In genomic region chr4:55973650-55974049, GRCh38 we compare ENCODE assay signal across 16 cellular contexts. TPM values are rescaled to one million over a fixed set of nuclear protein-coding genes. Genes with fewer than 3 reads are reported as not detected.
DNase-seq lines count a peak whose midpoint lies in the region; ATAC-seq and TF ChIP-seq lines count a peak whose summit lies in the region.
"Had no signal": no experiment of that assay in that cellular context is flagged by ENCODE, and none has a peak within 500 bp of the region (broad histone marks: within the 10 kb centered on the region; RNA-seq: fewer than 3 reads in every experiment).

No MANE protein-coding gene starts in this region.

- H4K91ac ChIP-seq in H9 (ENCODE audit: insufficient read length, low read depth, low read length): no peak overlapping the region

- H2BK120ac ChIP-seq in H9 (ENCODE audit: low read depth, low read length, poor library complexity, severe bottlenecking): no peak overlapping the region

- no CpG with 5 or more reads among the region's 2 CpGs for WGBS in H9 (ENCODE audit: extremely low coverage, insufficient read length, low lambda C conversion rate)
- WGBS in iPS DF 6.9 (ENCODE audit: insufficient coverage, insufficient read length): no CpG with 5 or more reads among the region's 2 CpGs

- H3K9me3 Mint-ChIP-seq in H9 (no peaks in the 10 kb centered on the region), WTC11 (no peaks in the 10 kb centered on the region), nephron progenitor cell (no peaks in the 10 kb centered on the region)
- no peaks in the 10 kb centered on the region for H3K9me3 Mint-ChIP-seq in activated naive CD4-positive, alpha-beta T cell treated with anti-CD3 and anti-CD28 coated beads for 36 hours
- H3K9me3 Mint-ChIP-seq: CD14-positive monocyte; CD8-positive, alpha-beta T cell had no signal

- CTCF ChIA-PET in WTC11 (lab: Charles Lee): interaction anchor here (3.5 kb wide), 1 partner anchor 25 kb away, joined by 25 read pairs; the partner anchor contains the start of gene CEP135
- CTCF ChIA-PET in activated naive CD4-positive, alpha-beta T cell treated with anti-CD3 and anti-CD28 coated beads for 36 hours (lab: Charles Lee): no interaction called here

- no peak overlapping the region for H4K5ac ChIP-seq in H9 (ENCODE audit: insufficient read length, low read depth, low read length)

- H3K4me2 ChIP-seq in H9 (ENCODE audit: insufficient read depth, insufficient read length, low read length): no peak overlapping the region
- H3K4me2 ChIP-seq: A549, KMS-11 had no signal

- no peaks in the 10 kb centered on the region for H3K79me1 ChIP-seq in H9 (ENCODE audit: insufficient read depth, low read depth, low read length, poor library complexity, severe bottlenecking)

- no peaks in the 10 kb centered on the region for H3K36me3 ChIP-seq in iPS DF 6.9 (ENCODE audit: control insufficient read depth, insufficient read depth, low read length)

- no peak for DNase-seq in H9
- DNase-seq in WTC11 (ENCODE audit: low spot score): no peak
- peak; percentile 33 for DNase-seq in iPS DF 6.9 (ENCODE audit: low read depth, low spot score)
- no peak for DNase-seq in nephron progenitor cell
- DNase-seq in activated naive CD4-positive, alpha-beta T cell treated with anti-CD3 and anti-CD28 coated beads for 36 hours: no peak
- no peak for DNase-seq in germinal center (ENCODE audit: low spot score)
- DNase-seq: CD8-positive, alpha-beta T cell; COR-L47; DND-41; GF-D8; GOT3 had no signal

- peaks cover 0 to 25% (median 19%) of the 10 kb centered on the region in 3 experiments; a peak in 3 of 7 replicates for H3K36me3 Mint-ChIP-seq in H9 (ENCODE audit: insufficient read depth in 1 of 3, low read depth in 3 of 3)
- H3K36me3 Mint-ChIP-seq in WTC11: peaks cover 8% of the 10 kb centered on the region
- peaks cover 52% of the 10 kb centered on the region for H3K36me3 Mint-ChIP-seq in nephron progenitor cell (ENCODE audit: low read depth)
- H3K36me3 Mint-ChIP-seq in activated naive CD4-positive, alpha-beta T cell treated with anti-CD3 and anti-CD28 coated beads for 36 hours (ENCODE audit: low read depth): peaks cover 18% of the 10 kb centered on the region

- H3K27me3 ChIP-seq in H9 (ENCODE audit: insufficient read depth, low read length) (no peaks in the 10 kb centered on the region), iPS DF 6.9 (ENCODE audit: control insufficient read depth, insufficient read depth, low read length) (no peaks in the 10 kb centered on the region)

- no peaks in the 10 kb centered on the region for H3K23me2 ChIP-seq in H9 (ENCODE audit: insufficient read length, low read depth, low read length, poor library complexity, severe bottlenecking)

- H4K8ac ChIP-seq in H9 (replicated peaks; ENCODE audit: insufficient read length, low read depth, low read length): no peak overlapping the region

- intact Hi-C loops in activated naive CD4-positive, alpha-beta T cell treated with anti-CD3 and anti-CD28 coated beads for 36 hours (cut with micrococcal nuclease): no loop called here

- no peaks in the 10 kb centered on the region for H4K20me1 ChIP-seq in H9 (ENCODE audit: control insufficient read depth, insufficient read depth, insufficient read length)

- no peak overlapping the region for H3K9ac ChIP-seq in H9 (ENCODE audit: extremely low read depth, insufficient read length, low read length)
- H3K9ac ChIP-seq: KMS-11 had no signal

- H3K27ac Mint-ChIP-seq in H9: peak overlapping the region in 2 of 3 experiments; percentile 44 to 87; a peak in 4 of 7 replicates
- H3K27ac Mint-ChIP-seq in WTC11: peak overlapping the region; percentile 83
- peak overlapping the region; percentile 88 for H3K27ac Mint-ChIP-seq in nephron progenitor cell
- H3K27ac Mint-ChIP-seq in activated naive CD4-positive, alpha-beta T cell treated with anti-CD3 and anti-CD28 coated beads for 36 hours: no peak overlapping the region
- H3K27ac Mint-ChIP-seq: CD8-positive, alpha-beta T cell had no signal

- POLR2A ChIA-PET in WTC11 (lab: Charles Lee): no interaction called here

- no peak overlapping the region for H2BK15ac ChIP-seq in H9 (ENCODE audit: low read depth, low read length)

- no peaks in the 10 kb centered on the region for H3K9me3 ChIP-seq in H9 (ENCODE audit: control insufficient read depth, low read depth, low read length)
- H3K9me3 ChIP-seq in iPS DF 6.9 (ENCODE audit: control insufficient read depth, insufficient read depth, low read length): no peaks in the 10 kb centered on the region
- H3K9me3 ChIP-seq: A549 had no signal

- H3K4me1 Mint-ChIP-seq in H9 (peaks cover 15 to 17% of the 10 kb centered on the region in 2 experiments), WTC11 (peaks cover 15% of the 10 kb centered on the region), nephron progenitor cell (no peaks in the 10 kb centered on the region)
- H3K4me1 Mint-ChIP-seq in activated naive CD4-positive, alpha-beta T cell treated with anti-CD3 and anti-CD28 coated beads for 36 hours (ENCODE audit: low read depth): peaks cover 2% of the 10 kb centered on the region
- H3K4me1 Mint-ChIP-seq: CD14-positive monocyte had no signal

- no peak overlapping the region for H3K18ac ChIP-seq in H9 (ENCODE audit: insufficient read length, low read depth, low read length)

- no peak overlapping the region for H3K56ac ChIP-seq in H9 (ENCODE audit: insufficient read length, low read depth, low read length)

- no peaks in the 10 kb centered on the region for H3K27me3 Mint-ChIP-seq in H9 (ENCODE audit: low read depth)
- no peaks in the 10 kb centered on the region for H3K27me3 Mint-ChIP-seq in WTC11 (ENCODE audit: low read depth)
- no peaks in the 10 kb centered on the region for H3K27me3 Mint-ChIP-seq in nephron progenitor cell (ENCODE audit: low read depth, poor library complexity)
- no peaks in the 10 kb centered on the region for H3K27me3 Mint-ChIP-seq in activated naive CD4-positive, alpha-beta T cell treated with anti-CD3 and anti-CD28 coated beads for 36 hours (ENCODE audit: low read depth)

- H2BK5ac ChIP-seq in H9 (ENCODE audit: insufficient read length, low read length): no peak overlapping the region

- ATAC-seq in WTC11 (peak; percentile 95), HG03520 (IDR thresholded peaks at IDR 0.05; ENCODE audit: unreplicated experiment) (no peak)
- ATAC-seq: A549; CD8-positive, alpha-beta T cell; HepG2 had no signal

- no peak overlapping the region for H3K4me3 ChIP-seq in iPS DF 6.9 (ENCODE audit: low read length)
- H3K4me3 ChIP-seq: A549 had no signal

- H3K4me3 Mint-ChIP-seq in H9: no peak overlapping the region
- no peak overlapping the region for H3K4me3 Mint-ChIP-seq in WTC11
- H3K4me3 Mint-ChIP-seq in nephron progenitor cell: no peak overlapping the region
- H3K4me3 Mint-ChIP-seq in activated naive CD4-positive, alpha-beta T cell treated with anti-CD3 and anti-CD28 coated beads for 36 hours: no peak overlapping the region
- H3K4me3 Mint-ChIP-seq: CD14-positive monocyte; CD8-positive, alpha-beta T cell had no signal

- no peak overlapping the region for H2AK5ac ChIP-seq in H9 (ENCODE audit: insufficient read length, low read length)

- H3K79me2 ChIP-seq in H9 (ENCODE audit: insufficient read depth, low read length): no peaks in the 10 kb centered on the region

- H3K4me1 ChIP-seq in H9 (ENCODE audit: insufficient read depth, low read length): peaks cover 5% of the 10 kb centered on the region; the same call in 1 of the 2 replicates
- H3K4me1 ChIP-seq in iPS DF 6.9 (ENCODE audit: control insufficient read depth, insufficient read depth, low read length): no peaks in the 10 kb centered on the region
- H3K4me1 ChIP-seq: A549 had no signal

- no peak overlapping the region for H3K27ac ChIP-seq in H9 (ENCODE audit: insufficient read length, low read depth, low read length)
- no peak overlapping the region for H3K27ac ChIP-seq in iPS DF 6.9 (ENCODE audit: low read length)
- H3K27ac ChIP-seq: A549, KMS-11 had no signal

- H2BK20ac ChIP-seq in H9 (ENCODE audit: low read depth, low read length, poor library complexity, severe bottlenecking): no peak overlapping the region

- H2BK12ac ChIP-seq in H9 (ENCODE audit: insufficient read length, low read depth, low read length): no peak overlapping the region

- no peak overlapping the region for H3T11ph ChIP-seq in H9 (ENCODE audit: low read length)

- no peak for TF ChIP-seq CTCF in H9 (conservative IDR thresholded peaks at IDR 0.05)
- TF ChIP-seq CTCF in WTC11 (IDR thresholded peaks at IDR 0.05): no peak
- no peak for TF ChIP-seq CTCF in nephron progenitor cell (IDR thresholded peaks at IDR 0.05)

- no peak overlapping the region for H3K4ac ChIP-seq in H9 (ENCODE audit: low read depth, low read length)

- H3K14ac ChIP-seq in H9 (ENCODE audit: insufficient read depth, low read length): no peak overlapping the region

- no peak overlapping the region for H2AFZ ChIP-seq in H9 (ENCODE audit: low read length)

- no peak overlapping the region for H3K23ac ChIP-seq in H9 (ENCODE audit: insufficient read length, low read depth, low read length)

TF ChIP-seq in WTC11, 78 proteins besides CTCF, POLR2A, EP300 and RAD21:
- TF ChIP-seq PRDM15 (CRISPR knock-in tag; IDR thresholded peaks at IDR 0.05) (peak; percentile 90), ZNF138 (CRISPR knock-in tag; conservative IDR thresholded peaks at IDR 0.05) (no peak), RORB (CRISPR knock-in tag; IDR thresholded peaks at IDR 0.05) (no peak)

RNA-seq across cellular contexts. Expression of gene CEP135, which starts 24.9 kb away (rescaled TPM):
- total RNA-seq in H9 (2021) (12.6 and 13.9 TPM in 2 replicates), WTC11 (2021) (11.3 to 13.6 TPM (median 12.9 TPM) in 3 replicates)
- total RNA-seq in activated naive CD4-positive, alpha-beta T cell treated with anti-CD3 and anti-CD28 coated beads for 36 hours: 10 to 100 TPM; 18.6 to 19.4 TPM
